Comparison of ENCODE assay signal across 28 cellular contexts in the genomic region with DNA sequence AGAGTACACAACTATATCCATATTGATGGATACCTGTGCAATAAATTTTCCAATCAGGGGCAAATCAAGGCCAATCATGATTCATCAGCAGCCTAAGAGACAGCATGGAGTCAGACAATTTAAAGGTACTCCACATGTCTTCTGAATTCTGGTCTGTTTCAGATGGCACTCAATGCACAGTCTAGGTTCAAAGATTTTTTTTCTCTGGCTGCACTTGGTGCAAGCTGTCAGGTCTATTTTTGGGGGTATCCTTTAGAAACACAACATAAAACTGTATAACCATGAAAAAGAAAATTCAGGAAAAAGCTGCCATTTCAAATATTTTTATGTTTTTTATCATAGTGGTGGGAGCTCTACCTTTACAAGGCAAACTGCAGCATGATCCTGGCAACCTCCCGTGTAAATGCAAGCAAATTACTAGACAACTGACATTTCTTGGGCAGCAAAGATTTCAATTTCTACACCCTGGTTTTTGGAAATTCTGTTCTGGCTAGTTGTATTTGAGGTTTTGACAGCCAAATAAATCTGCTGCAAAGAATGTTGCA.
"Had no signal": no experiment of that assay in that cellular context is flagged by ENCODE, and none has a peak within 500 bp of the region (broad histone marks: within the 10 kb centered on the region; RNA-seq: fewer than 3 reads in every experiment).

No MANE protein-coding gene starts in this region.

- H3K9me3 ChIP-seq: stomach, suprapubic skin, testis, thoracic aorta, thyroid gland, tibial artery, tibial nerve, transverse colon, upper lobe of left lung, upper lobe of right lung, uterus, vagina had no signal

- H3K27me3 ChIP-seq: stomach, suprapubic skin, testis, thyroid gland, tibial artery, tibial nerve, transverse colon, upper lobe of left lung, upper lobe of right lung, uterus, vagina had no signal

- H3K4me1 ChIP-seq: stomach, suprapubic skin, testis, thyroid gland, tibial artery, tibial nerve, transverse colon, upper lobe of left lung, upper lobe of right lung, uterus, vagina had no signal

- H3K36me3 Mint-ChIP-seq: stimulated activated effector memory CD8-positive, alpha-beta T cell treated with anti-CD3 and anti-CD28 coated beads, Interleukin-12 subunit alpha, Interleukin-12 subunit beta, amount 100 ng/mL, for 72 hours; stimulated activated memory B cell treated with anti-CD40 and anti-IgM and Interleukin-4, amounts not matched to agents 10 μg/mL and 1 μg/mL and 100 μg/mL, for 72 hours; stimulated activated naive B cell treated with anti-CD40 and anti-IgM and Interleukin-4, amounts not matched to agents 10 μg/mL and 1 μg/mL and 100 μg/mL, for 72 hours; type B pancreatic cell had no signal

- H3K4me3 ChIP-seq: stomach, suprapubic skin, testis, thoracic aorta, thyroid gland, tibial artery, tibial nerve, transverse colon, upper lobe of left lung, upper lobe of right lung, uterus, vagina had no signal

- H3K36me3 ChIP-seq: stomach, suprapubic skin, thoracic aorta, thyroid gland, tibial artery, tibial nerve, transverse colon, upper lobe of left lung, upper lobe of right lung, uterus, vagina had no signal

- ATAC-seq: stimulated activated effector memory CD8-positive, alpha-beta T cell treated with anti-CD3 and anti-CD28 coated beads, Interleukin-12 subunit alpha, Interleukin-12 subunit beta, amount 100 ng/mL, for 72 hours; stimulated activated memory B cell treated with anti-CD40 and anti-IgM and Interleukin-4, amounts not matched to agents 10 μg/mL and 1 μg/mL and 100 μg/mL, for 72 hours; stimulated activated naive B cell treated with anti-CD40 and anti-IgM and Interleukin-4, amounts not matched to agents 10 μg/mL and 1 μg/mL and 100 μg/mL, for 72 hours; stimulated activated naive CD8-positive, alpha-beta T cell treated with anti-CD3 and anti-CD28 coated beads, Interleukin-15, amount 100 ng/mL, for 72 hours; stimulated activated naive CD8-positive, alpha-beta T cell treated with anti-CD3 and anti-CD28 coated beads, Interleukin-15, Interleukin-2, amounts not matched to agents 100 U/mL and 50 U/mL, for 24 hours; upper lobe of right lung had no signal

- H3K4me1 Mint-ChIP-seq: stimulated activated effector memory CD8-positive, alpha-beta T cell treated with anti-CD3 and anti-CD28 coated beads, Interleukin-12 subunit alpha, Interleukin-12 subunit beta, amount 100 ng/mL, for 72 hours; stimulated activated memory B cell treated with anti-CD40 and anti-IgM and Interleukin-4, amounts not matched to agents 10 μg/mL and 1 μg/mL and 100 μg/mL, for 72 hours; stimulated activated naive B cell treated with anti-CD40 and anti-IgM and Interleukin-4, amounts not matched to agents 10 μg/mL and 1 μg/mL and 100 μg/mL, for 72 hours; stimulated activated naive CD8-positive, alpha-beta T cell treated with anti-CD3 and anti-CD28 coated beads, Interleukin-15, amount 100 ng/mL, for 72 hours had no signal

- H3K27ac Mint-ChIP-seq: stimulated activated effector memory CD8-positive, alpha-beta T cell treated with anti-CD3 and anti-CD28 coated beads, Interleukin-12 subunit alpha, Interleukin-12 subunit beta, amount 100 ng/mL, for 72 hours; stimulated activated memory B cell treated with anti-CD40 and anti-IgM and Interleukin-4, amounts not matched to agents 10 μg/mL and 1 μg/mL and 100 μg/mL, for 72 hours; stimulated activated naive B cell treated with anti-CD40 and anti-IgM and Interleukin-4, amounts not matched to agents 10 μg/mL and 1 μg/mL and 100 μg/mL, for 72 hours; stimulated activated naive CD8-positive, alpha-beta T cell treated with anti-CD3 and anti-CD28 coated beads, Interleukin-15, amount 100 ng/mL, for 72 hours; stimulated activated naive CD8-positive, alpha-beta T cell treated with anti-CD3 and anti-CD28 coated beads, Interleukin-15, Interleukin-2, amounts not matched to agents 100 ng/mL and 50 ng/mL, for 24 hours; type B pancreatic cell had no signal

- DNase-seq: stimulated activated CD4-positive, alpha-beta T cell treated with anti-CD3 and anti-CD28 coated beads, Interleukin-2, amount 100 ng/mL, for 48 hours; stimulated activated CD4-positive, alpha-beta T cell treated with anti-CD3 and anti-CD28 coated beads, Interleukin-4, amount 100 ng/mL, for 1 hour; stimulated activated CD4-positive, alpha-beta T cell treated with anti-CD3 and anti-CD28 coated beads, Interleukin-4, amount 100 ng/mL, for 24 hours; stimulated activated CD4-positive, alpha-beta T cell treated with anti-CD3 and anti-CD28 coated beads, Interleukin-4, amount 100 ng/mL, for 4 hours; stimulated activated CD8-positive, alpha-beta memory T cell treated with anti-CD3 and anti-CD28 coated beads, Interleukin-4, amount 100 ng/mL, for 48 hours; stimulated activated naive B cell treated with anti-CD40 and anti-IgM and Interleukin-4, amounts not matched to agents 10 μg/mL and 1 μg/mL and 100 μg/mL, for 72 hours; stimulated activated naive CD4-positive, alpha-beta T cell; stimulated activated naive CD4-positive, alpha-beta T cell treated with Interleukin-2 at 50 U/mL for 16 hours; stimulated activated naive CD8-positive, alpha-beta T cell treated with anti-CD3 and anti-CD28 coated beads, Interleukin-15, amount 100 ng/mL, for 72 hours; stimulated activated naive CD8-positive, alpha-beta T cell treated with anti-CD3 and anti-CD28 coated beads, Interleukin-15, Interleukin-2, amounts not matched to agents 100 U/mL and 50 U/mL, for 24 hours; stomach; substantia nigra; testis; thyroid gland; tibial artery; transverse colon; trophoblast cell; upper lobe of left lung; upper lobe of right lung; uterus had no signal

- H3K27me3 Mint-ChIP-seq: stimulated activated memory B cell treated with anti-CD40 and anti-IgM and Interleukin-4, amounts not matched to agents 10 μg/mL and 1 μg/mL and 100 μg/mL, for 72 hours; stimulated activated naive B cell treated with anti-CD40 and anti-IgM and Interleukin-4, amounts not matched to agents 10 μg/mL and 1 μg/mL and 100 μg/mL, for 72 hours; stimulated activated naive CD8-positive, alpha-beta T cell treated with anti-CD3 and anti-CD28 coated beads, Interleukin-15, amount 100 ng/mL, for 72 hours; stimulated activated naive CD8-positive, alpha-beta T cell treated with anti-CD3 and anti-CD28 coated beads, Interleukin-15, Interleukin-2, amounts not matched to agents 100 ng/mL and 50 ng/mL, for 24 hours had no signal

- H3K27ac ChIP-seq: stomach, suprapubic skin, testis, thoracic aorta, thyroid gland, tibial artery, tibial nerve, transverse colon, upper lobe of left lung, upper lobe of right lung, uterus, vagina had no signal

- H3K4me3 Mint-ChIP-seq: stimulated activated effector memory CD8-positive, alpha-beta T cell treated with anti-CD3 and anti-CD28 coated beads, Interleukin-12 subunit alpha, Interleukin-12 subunit beta, amount 100 ng/mL, for 72 hours; stimulated activated memory B cell treated with anti-CD40 and anti-IgM and Interleukin-4, amounts not matched to agents 10 μg/mL and 1 μg/mL and 100 μg/mL, for 72 hours; stimulated activated naive B cell treated with anti-CD40 and anti-IgM and Interleukin-4, amounts not matched to agents 10 μg/mL and 1 μg/mL and 100 μg/mL, for 72 hours; stimulated activated naive CD8-positive, alpha-beta T cell treated with anti-CD3 and anti-CD28 coated beads, Interleukin-15, amount 100 ng/mL, for 72 hours; stimulated activated naive CD8-positive, alpha-beta T cell treated with anti-CD3 and anti-CD28 coated beads, Interleukin-15, Interleukin-2, amounts not matched to agents 100 ng/mL and 50 ng/mL, for 24 hours; type B pancreatic cell had no signal

- H3K9me3 Mint-ChIP-seq: stimulated activated effector memory CD8-positive, alpha-beta T cell treated with anti-CD3 and anti-CD28 coated beads, Interleukin-12 subunit alpha, Interleukin-12 subunit beta, amount 100 ng/mL, for 72 hours; stimulated activated naive B cell treated with anti-CD40 and anti-IgM and Interleukin-4, amounts not matched to agents 10 μg/mL and 1 μg/mL and 100 μg/mL, for 72 hours; type B pancreatic cell had no signal
